Comparison of ENCODE assay signal across 1 cellular context in genomic region chr11:118052581-118053206, GRCh38.
TF ChIP-seq lines count a peak whose summit lies in the region.

No MANE protein-coding gene starts in this region.

TF ChIP-seq in GM23338, 12 proteins besides CTCF, POLR2A, EP300 and RAD21:
- TF ChIP-seq, protein P1, sequence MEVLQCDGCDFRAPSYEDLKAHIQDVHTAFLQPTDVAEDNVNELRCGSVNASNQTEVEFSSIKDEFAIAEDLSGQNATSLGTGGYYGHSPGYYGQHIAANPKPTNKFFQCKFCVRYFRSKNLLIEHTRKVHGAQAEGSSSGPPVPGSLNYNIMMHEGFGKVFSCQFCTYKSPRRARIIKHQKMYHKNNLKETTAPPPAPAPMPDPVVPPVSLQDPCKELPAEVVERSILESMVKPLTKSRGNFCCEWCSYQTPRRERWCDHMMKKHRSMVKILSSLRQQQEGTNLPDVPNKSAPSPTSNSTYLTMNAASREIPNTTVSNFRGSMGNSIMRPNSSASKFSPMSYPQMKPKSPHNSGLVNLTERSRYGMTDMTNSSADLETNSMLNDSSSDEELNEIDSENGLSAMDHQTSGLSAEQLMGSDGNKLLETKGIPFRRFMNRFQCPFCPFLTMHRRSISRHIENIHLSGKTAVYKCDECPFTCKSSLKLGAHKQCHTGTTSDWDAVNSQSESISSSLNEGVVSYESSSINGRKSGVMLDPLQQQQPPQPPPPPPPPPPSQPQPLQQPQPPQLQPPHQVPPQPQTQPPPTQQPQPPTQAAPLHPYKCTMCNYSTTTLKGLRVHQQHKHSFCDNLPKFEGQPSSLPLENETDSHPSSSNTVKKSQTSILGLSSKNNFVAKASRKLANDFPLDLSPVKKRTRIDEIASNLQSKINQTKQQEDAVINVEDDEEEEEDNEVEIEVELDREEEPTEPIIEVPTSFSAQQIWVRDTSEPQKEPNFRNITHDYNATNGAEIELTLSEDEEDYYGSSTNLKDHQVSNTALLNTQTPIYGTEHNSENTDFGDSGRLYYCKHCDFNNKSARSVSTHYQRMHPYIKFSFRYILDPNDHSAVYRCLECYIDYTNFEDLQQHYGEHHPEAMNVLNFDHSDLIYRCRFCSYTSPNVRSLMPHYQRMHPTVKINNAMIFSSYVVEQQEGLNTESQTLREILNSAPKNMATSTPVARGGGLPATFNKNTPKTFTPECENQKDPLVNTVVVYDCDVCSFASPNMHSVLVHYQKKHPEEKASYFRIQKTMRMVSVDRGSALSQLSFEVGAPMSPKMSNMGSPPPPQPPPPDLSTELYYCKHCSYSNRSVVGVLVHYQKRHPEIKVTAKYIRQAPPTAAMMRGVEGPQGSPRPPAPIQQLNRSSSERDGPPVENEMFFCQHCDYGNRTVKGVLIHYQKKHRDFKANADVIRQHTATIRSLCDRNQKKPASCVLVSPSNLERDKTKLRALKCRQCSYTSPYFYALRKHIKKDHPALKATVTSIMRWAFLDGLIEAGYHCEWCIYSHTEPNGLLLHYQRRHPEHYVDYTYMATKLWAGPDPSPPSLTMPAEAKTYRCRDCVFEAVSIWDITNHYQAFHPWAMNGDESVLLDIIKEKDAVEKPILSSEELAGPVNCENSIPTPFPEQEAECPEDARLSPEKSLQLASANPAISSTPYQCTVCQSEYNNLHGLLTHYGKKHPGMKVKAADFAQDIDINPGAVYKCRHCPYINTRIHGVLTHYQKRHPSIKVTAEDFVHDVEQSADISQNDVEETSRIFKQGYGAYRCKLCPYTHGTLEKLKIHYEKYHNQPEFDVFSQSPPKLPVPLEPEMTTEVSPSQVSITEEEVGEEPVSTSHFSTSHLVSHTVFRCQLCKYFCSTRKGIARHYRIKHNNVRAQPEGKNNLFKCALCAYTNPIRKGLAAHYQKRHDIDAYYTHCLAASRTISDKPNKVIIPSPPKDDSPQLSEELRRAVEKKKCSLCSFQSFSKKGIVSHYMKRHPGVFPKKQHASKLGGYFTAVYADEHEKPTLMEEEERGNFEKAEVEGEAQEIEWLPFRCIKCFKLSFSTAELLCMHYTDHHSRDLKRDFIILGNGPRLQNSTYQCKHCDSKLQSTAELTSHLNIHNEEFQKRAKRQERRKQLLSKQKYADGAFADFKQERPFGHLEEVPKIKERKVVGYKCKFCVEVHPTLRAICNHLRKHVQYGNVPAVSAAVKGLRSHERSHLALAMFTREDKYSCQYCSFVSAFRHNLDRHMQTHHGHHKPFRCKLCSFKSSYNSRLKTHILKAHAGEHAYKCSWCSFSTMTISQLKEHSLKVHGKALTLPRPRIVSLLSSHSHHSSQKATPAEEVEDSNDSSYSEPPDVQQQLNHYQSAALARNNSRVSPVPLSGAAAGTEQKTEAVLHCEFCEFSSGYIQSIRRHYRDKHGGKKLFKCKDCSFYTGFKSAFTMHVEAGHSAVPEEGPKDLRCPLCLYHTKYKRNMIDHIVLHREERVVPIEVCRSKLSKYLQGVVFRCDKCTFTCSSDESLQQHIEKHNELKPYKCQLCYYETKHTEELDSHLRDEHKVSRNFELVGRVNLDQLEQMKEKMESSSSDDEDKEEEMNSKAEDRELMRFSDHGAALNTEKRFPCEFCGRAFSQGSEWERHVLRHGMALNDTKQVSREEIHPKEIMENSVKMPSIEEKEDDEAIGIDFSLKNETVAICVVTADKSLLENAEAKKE (CRISPR knock-in tag; IDR thresholded peaks at IDR 0.05), result no peak
- TF ChIP-seq EZH2 (IDR thresholded peaks at IDR 0.05; ENCODE audit: low read depth, unreplicated experiment) (no peak), EZH2phosphoT487 (IDR thresholded peaks at IDR 0.05; ENCODE audit: unreplicated experiment) (no peak), ETS1 (IDR thresholded peaks at IDR 0.05) (no peak), STAT1 (IDR thresholded peaks at IDR 0.05; ENCODE audit: unreplicated experiment) (no peak), CREB1 (CRISPR knock-in tag; IDR thresholded peaks at IDR 0.05; ENCODE audit: low read depth) (no peak), NANOG (IDR thresholded peaks at IDR 0.05; ENCODE audit: borderline replicate concordance) (no peak), POLR2AphosphoS5 (IDR thresholded peaks at IDR 0.05; ENCODE audit: low read depth) (no peak), ZNF114 (CRISPR knock-in tag; IDR thresholded peaks at IDR 0.05) (no peak), JUNB (IDR thresholded peaks at IDR 0.05; ENCODE audit: unreplicated experiment) (no peak), ZNF331 (CRISPR knock-in tag; IDR thresholded peaks at IDR 0.05; ENCODE audit: low read depth) (no peak)
- TF ChIP-seq, protein P2, sequence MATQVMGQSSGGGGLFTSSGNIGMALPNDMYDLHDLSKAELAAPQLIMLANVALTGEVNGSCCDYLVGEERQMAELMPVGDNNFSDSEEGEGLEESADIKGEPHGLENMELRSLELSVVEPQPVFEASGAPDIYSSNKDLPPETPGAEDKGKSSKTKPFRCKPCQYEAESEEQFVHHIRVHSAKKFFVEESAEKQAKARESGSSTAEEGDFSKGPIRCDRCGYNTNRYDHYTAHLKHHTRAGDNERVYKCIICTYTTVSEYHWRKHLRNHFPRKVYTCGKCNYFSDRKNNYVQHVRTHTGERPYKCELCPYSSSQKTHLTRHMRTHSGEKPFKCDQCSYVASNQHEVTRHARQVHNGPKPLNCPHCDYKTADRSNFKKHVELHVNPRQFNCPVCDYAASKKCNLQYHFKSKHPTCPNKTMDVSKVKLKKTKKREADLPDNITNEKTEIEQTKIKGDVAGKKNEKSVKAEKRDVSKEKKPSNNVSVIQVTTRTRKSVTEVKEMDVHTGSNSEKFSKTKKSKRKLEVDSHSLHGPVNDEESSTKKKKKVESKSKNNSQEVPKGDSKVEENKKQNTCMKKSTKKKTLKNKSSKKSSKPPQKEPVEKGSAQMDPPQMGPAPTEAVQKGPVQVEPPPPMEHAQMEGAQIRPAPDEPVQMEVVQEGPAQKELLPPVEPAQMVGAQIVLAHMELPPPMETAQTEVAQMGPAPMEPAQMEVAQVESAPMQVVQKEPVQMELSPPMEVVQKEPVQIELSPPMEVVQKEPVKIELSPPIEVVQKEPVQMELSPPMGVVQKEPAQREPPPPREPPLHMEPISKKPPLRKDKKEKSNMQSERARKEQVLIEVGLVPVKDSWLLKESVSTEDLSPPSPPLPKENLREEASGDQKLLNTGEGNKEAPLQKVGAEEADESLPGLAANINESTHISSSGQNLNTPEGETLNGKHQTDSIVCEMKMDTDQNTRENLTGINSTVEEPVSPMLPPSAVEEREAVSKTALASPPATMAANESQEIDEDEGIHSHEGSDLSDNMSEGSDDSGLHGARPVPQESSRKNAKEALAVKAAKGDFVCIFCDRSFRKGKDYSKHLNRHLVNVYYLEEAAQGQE (IDR thresholded peaks at IDR 0.05; ENCODE audit: unreplicated experiment), result no peak
